ENCODE assay signal across 20 cellular contexts in genomic region chr17:5872831-5873230, GRCh38.
A peak's percentile ranks its signal among the peaks of the same experiment; 100 is the strongest.
DNase-seq lines count a peak whose midpoint lies in the region; ATAC-seq and TF ChIP-seq lines count a peak whose summit lies in the region.
"Had no signal": no experiment of that assay in that cellular context is flagged by ENCODE, and none has a peak within 500 bp of the region (broad histone marks: within the 10 kb centered on the region; RNA-seq: fewer than 3 reads in every experiment).

No MANE protein-coding gene starts in this region.

- H3K4me3 ChIP-seq in upper lobe of right lung (no peak overlapping the region), brain microvascular endothelial cell (ENCODE audit: low read depth, low read length) (no peak overlapping the region)
- H3K4me3 ChIP-seq: BLaER1, GM12878, GM23338, HAP-1 had no signal

- no peak for TF ChIP-seq CTCF in neural crest cell (conservative IDR thresholded peaks at IDR 0.05)
- TF ChIP-seq CTCF in upper lobe of right lung (IDR thresholded peaks at IDR 0.05), result no peak
- no peak for TF ChIP-seq CTCF in brain microvascular endothelial cell (IDR thresholded peaks at IDR 0.05; ENCODE audit: low read depth, low read length, missing control alignments)

- peak; percentile 29 for DNase-seq in activated CD8-positive, alpha-beta memory T cell treated with anti-CD3 and anti-CD28 coated beads, Interleukin-2, amount 10 ng/mL, durations not matched to agents 7 days and 5 days
- DNase-seq in activated CD8-positive, alpha-beta memory T cell treated with anti-CD3 and anti-CD28 coated beads, Interleukin-2, amount 50 U/mL, for 48 hours, result no peak
- DNase-seq in neural crest cell (ENCODE audit: low read depth, low spot score) (no peak), upper lobe of right lung (no peak), brain microvascular endothelial cell (no peak)
- DNase-seq: CD4-positive, CD25-positive, alpha-beta regulatory T cell; CD8-positive, alpha-beta memory T cell; DMS 273 treated with DMSO at 0.1 percent for 48 hours; DMS79; EL; GDM1; HFFc6 had no signal

- H3K4me1 Mint-ChIP-seq in activated CD8-positive, alpha-beta memory T cell treated with anti-CD3 and anti-CD28 coated beads, Interleukin-2, amount 10 ng/mL, durations not matched to agents 7 days and 5 days, result no peaks in the 10 kb centered on the region
- H3K4me1 Mint-ChIP-seq in neural crest cell, result no peaks in the 10 kb centered on the region
- H3K4me1 Mint-ChIP-seq: B cell; CD8-positive, alpha-beta memory T cell; GM23338 had no signal

- CTCF ChIA-PET in activated CD8-positive, alpha-beta memory T cell treated with anti-CD3 and anti-CD28 coated beads, Interleukin-2, amount 10 ng/mL, durations not matched to agents 7 days and 5 days (lab: Charles Lee), result no interaction called here

- no peaks in the 10 kb centered on the region for H3K27me3 Mint-ChIP-seq in activated CD8-positive, alpha-beta memory T cell treated with anti-CD3 and anti-CD28 coated beads, Interleukin-2, amount 10 ng/mL, durations not matched to agents 7 days and 5 days
- no peaks in the 10 kb centered on the region for H3K27me3 Mint-ChIP-seq in neural crest cell (ENCODE audit: low read depth)

- H3K36me3 Mint-ChIP-seq in activated CD8-positive, alpha-beta memory T cell treated with anti-CD3 and anti-CD28 coated beads, Interleukin-2, amount 10 ng/mL, durations not matched to agents 7 days and 5 days, result no peaks in the 10 kb centered on the region
- H3K36me3 Mint-ChIP-seq in neural crest cell (ENCODE audit: low read depth), result no peaks in the 10 kb centered on the region
- H3K36me3 Mint-ChIP-seq: CD4-positive, CD25-positive, alpha-beta regulatory T cell; CD8-positive, alpha-beta memory T cell had no signal

- H3K9me3 ChIP-seq in upper lobe of right lung, result no peaks in the 10 kb centered on the region
- H3K9me3 ChIP-seq: BLaER1, HAP-1 had no signal

- in situ Hi-C loops in brain microvascular endothelial cell (cut with HindIII; ENCODE audit: low pct_ligation_motif_present, low sequenced_read_pairs), result no loop called here

- no peak overlapping the region for H3K27ac Mint-ChIP-seq in activated CD8-positive, alpha-beta memory T cell treated with anti-CD3 and anti-CD28 coated beads, Interleukin-2, amount 10 ng/mL, durations not matched to agents 7 days and 5 days
- H3K27ac Mint-ChIP-seq in neural crest cell (ENCODE audit: unreplicated experiment), result peak overlapping the region; percentile 44
- H3K27ac Mint-ChIP-seq: B cell; CD8-positive, alpha-beta memory T cell; GM23338; HFFc6 had no signal

- intact Hi-C loops in upper lobe of right lung (cut with DNase I), result no loop called here

- H3K27ac ChIP-seq in upper lobe of right lung (no peak overlapping the region), brain microvascular endothelial cell (no peak overlapping the region)
- H3K27ac ChIP-seq: 22Rv1, BLaER1, C4-2B had no signal

- H3K27me3 ChIP-seq in upper lobe of right lung, result no peaks in the 10 kb centered on the region
- H3K27me3 ChIP-seq in brain microvascular endothelial cell (replicated peaks), result no peaks in the 10 kb centered on the region
- H3K27me3 ChIP-seq: BLaER1 had no signal

- no peaks in the 10 kb centered on the region for H3K36me3 ChIP-seq in upper lobe of right lung
- H3K36me3 ChIP-seq in brain microvascular endothelial cell (replicated peaks), result no peaks in the 10 kb centered on the region
- H3K36me3 ChIP-seq: BLaER1, HAP-1 had no signal

- no peak for ATAC-seq in activated CD8-positive, alpha-beta memory T cell treated with anti-CD3 and anti-CD28 coated beads, Interleukin-2, amount 10 ng/mL, durations not matched to agents 7 days and 5 days
- ATAC-seq in upper lobe of right lung (peak; percentile 21), HG03139 (IDR thresholded peaks at IDR 0.05; ENCODE audit: unreplicated experiment) (no peak)
- ATAC-seq: GM12878, GM23338 had no signal

- H3K4me3 Mint-ChIP-seq in activated CD8-positive, alpha-beta memory T cell treated with anti-CD3 and anti-CD28 coated beads, Interleukin-2, amount 10 ng/mL, durations not matched to agents 7 days and 5 days, result no peak overlapping the region
- no peak overlapping the region for H3K4me3 Mint-ChIP-seq in neural crest cell
- H3K4me3 Mint-ChIP-seq: B cell; CD4-positive, CD25-positive, alpha-beta regulatory T cell; CD8-positive, alpha-beta memory T cell; GM23338; HFFc6 had no signal

- H3K4me1 ChIP-seq in upper lobe of right lung, result no peaks in the 10 kb centered on the region
- H3K4me1 ChIP-seq: HAP-1 had no signal

- H3K9me3 Mint-ChIP-seq in activated CD8-positive, alpha-beta memory T cell treated with anti-CD3 and anti-CD28 coated beads, Interleukin-2, amount 10 ng/mL, durations not matched to agents 7 days and 5 days (ENCODE audit: low read depth), result no peaks in the 10 kb centered on the region
- no peaks in the 10 kb centered on the region for H3K9me3 Mint-ChIP-seq in neural crest cell
- H3K9me3 Mint-ChIP-seq: CD4-positive, CD25-positive, alpha-beta regulatory T cell; CD8-positive, alpha-beta memory T cell; GM23338 had no signal
